In the genomic region with DNA sequence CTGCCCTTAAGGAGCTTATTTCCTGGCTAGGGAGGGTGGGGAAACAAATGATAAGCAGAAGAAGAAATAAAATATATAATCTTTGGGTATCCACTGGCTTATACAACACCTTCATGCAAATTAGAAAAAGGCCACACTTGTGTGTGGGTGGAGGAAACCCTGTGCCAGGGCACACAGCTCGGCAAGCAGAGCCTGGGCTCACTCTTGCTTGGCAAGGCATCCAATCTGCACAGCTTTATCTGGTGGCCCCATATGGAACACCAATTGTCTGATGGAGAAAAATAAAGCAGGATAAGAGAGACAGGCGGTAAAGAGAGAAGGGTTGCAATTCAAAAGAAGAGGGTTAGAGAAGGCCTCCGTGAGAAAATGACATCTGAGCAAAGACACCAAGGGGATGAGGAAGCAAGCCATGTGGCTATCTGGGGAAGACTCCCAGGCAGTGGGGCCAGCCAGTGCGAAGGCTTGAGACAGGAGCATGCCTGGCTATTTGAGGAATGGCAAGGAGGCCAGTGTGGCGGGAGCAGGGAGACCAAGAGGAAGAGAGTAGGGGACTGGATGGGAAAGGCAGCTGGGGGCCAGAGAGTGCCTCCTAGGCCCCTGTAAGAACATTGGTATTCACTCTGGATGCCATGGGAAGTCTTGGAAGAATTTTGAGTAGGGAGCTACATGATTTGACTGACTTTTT, we compare ENCODE assay signal across 2 cellular contexts.
TF ChIP-seq lines count a peak whose summit lies in the region.

No MANE protein-coding gene starts in this region.

TF ChIP-seq in SK-N-SH, 30 proteins besides CTCF, POLR2A, EP300 and RAD21 (continued from another document):
- TF ChIP-seq USF2 (IDR thresholded peaks at IDR 0.05; ENCODE audit: borderline replicate concordance, low read depth, low read length) (no peak), NFIC (IDR thresholded peaks at IDR 0.05; ENCODE audit: borderline replicate concordance) (no peak), POLR2AphosphoS5 (IDR thresholded peaks at IDR 0.05; ENCODE audit: low read depth, low read length) (no peak), RFX5 (IDR thresholded peaks at IDR 0.05; ENCODE audit: low read length) (no peak), GABPA (IDR thresholded peaks at IDR 0.05; ENCODE audit: low read depth) (no peak), SMC3 (IDR thresholded peaks at IDR 0.05; ENCODE audit: low read depth, low read length) (no peak), JUND (IDR thresholded peaks at IDR 0.05) (no peak), MEF2A (IDR thresholded peaks at IDR 0.05; ENCODE audit: borderline replicate concordance, low read depth) (no peak), ELF1 (IDR thresholded peaks at IDR 0.05) (no peak), GATA2 (CRISPR knock-in tag; IDR thresholded peaks at IDR 0.05) (no peak), MXI1 (IDR thresholded peaks at IDR 0.05; ENCODE audit: low read depth, low read length) (no peak), FOXM1 (IDR thresholded peaks at IDR 0.05; ENCODE audit: low read depth) (no peak), TCF12 (IDR thresholded peaks at IDR 0.05) (no peak), SIN3A (IDR thresholded peaks at IDR 0.05; ENCODE audit: borderline replicate concordance, low read depth, low read length) (no peak)
- TF ChIP-seq, protein P1, sequence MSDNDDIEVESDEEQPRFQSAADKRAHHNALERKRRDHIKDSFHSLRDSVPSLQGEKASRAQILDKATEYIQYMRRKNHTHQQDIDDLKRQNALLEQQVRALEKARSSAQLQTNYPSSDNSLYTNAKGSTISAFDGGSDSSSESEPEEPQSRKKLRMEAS (IDR thresholded peaks at IDR 0.05; ENCODE audit: low read depth) = no peak
- TF ChIP-seq, protein P2, sequence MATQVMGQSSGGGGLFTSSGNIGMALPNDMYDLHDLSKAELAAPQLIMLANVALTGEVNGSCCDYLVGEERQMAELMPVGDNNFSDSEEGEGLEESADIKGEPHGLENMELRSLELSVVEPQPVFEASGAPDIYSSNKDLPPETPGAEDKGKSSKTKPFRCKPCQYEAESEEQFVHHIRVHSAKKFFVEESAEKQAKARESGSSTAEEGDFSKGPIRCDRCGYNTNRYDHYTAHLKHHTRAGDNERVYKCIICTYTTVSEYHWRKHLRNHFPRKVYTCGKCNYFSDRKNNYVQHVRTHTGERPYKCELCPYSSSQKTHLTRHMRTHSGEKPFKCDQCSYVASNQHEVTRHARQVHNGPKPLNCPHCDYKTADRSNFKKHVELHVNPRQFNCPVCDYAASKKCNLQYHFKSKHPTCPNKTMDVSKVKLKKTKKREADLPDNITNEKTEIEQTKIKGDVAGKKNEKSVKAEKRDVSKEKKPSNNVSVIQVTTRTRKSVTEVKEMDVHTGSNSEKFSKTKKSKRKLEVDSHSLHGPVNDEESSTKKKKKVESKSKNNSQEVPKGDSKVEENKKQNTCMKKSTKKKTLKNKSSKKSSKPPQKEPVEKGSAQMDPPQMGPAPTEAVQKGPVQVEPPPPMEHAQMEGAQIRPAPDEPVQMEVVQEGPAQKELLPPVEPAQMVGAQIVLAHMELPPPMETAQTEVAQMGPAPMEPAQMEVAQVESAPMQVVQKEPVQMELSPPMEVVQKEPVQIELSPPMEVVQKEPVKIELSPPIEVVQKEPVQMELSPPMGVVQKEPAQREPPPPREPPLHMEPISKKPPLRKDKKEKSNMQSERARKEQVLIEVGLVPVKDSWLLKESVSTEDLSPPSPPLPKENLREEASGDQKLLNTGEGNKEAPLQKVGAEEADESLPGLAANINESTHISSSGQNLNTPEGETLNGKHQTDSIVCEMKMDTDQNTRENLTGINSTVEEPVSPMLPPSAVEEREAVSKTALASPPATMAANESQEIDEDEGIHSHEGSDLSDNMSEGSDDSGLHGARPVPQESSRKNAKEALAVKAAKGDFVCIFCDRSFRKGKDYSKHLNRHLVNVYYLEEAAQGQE (IDR thresholded peaks at IDR 0.05; ENCODE audit: low read depth, low read length) = no peak

TF ChIP-seq in SK-N-SH treated with all-trans-retinoic acid at 6 μM for 48 hours, 23 proteins besides CTCF, POLR2A, EP300 and RAD21 (continued from another document):
- TF ChIP-seq, protein P3, sequence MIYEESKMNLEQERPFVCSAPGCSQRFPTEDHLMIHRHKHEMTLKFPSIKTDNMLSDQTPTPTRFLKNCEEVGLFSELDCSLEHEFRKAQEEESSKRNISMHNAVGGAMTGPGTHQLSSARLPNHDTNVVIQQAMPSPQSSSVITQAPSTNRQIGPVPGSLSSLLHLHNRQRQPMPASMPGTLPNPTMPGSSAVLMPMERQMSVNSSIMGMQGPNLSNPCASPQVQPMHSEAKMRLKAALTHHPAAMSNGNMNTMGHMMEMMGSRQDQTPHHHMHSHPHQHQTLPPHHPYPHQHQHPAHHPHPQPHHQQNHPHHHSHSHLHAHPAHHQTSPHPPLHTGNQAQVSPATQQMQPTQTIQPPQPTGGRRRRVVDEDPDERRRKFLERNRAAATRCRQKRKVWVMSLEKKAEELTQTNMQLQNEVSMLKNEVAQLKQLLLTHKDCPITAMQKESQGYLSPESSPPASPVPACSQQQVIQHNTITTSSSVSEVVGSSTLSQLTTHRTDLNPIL (CRISPR knock-in tag; IDR thresholded peaks at IDR 0.05; ENCODE audit: low read depth) = no peak
- TF ChIP-seq PPARA (CRISPR knock-in tag; IDR thresholded peaks at IDR 0.05; ENCODE audit: borderline replicate concordance) (no peak), ZFP30 (CRISPR knock-in tag; IDR thresholded peaks at IDR 0.05) (no peak), SNAI2 (CRISPR knock-in tag; IDR thresholded peaks at IDR 0.05) (no peak), TCF4 (CRISPR knock-in tag; IDR thresholded peaks at IDR 0.05; ENCODE audit: borderline replicate concordance) (no peak), RARB (CRISPR knock-in tag; IDR thresholded peaks at IDR 0.05) (no peak), POU6F1 (CRISPR knock-in tag; IDR thresholded peaks at IDR 0.05; ENCODE audit: borderline replicate concordance, low read depth) (no peak), ESRRG (CRISPR knock-in tag; IDR thresholded peaks at IDR 0.05) (no peak), OSR1 (CRISPR knock-in tag; IDR thresholded peaks at IDR 0.05) (no peak), ZNF70 (CRISPR knock-in tag; IDR thresholded peaks at IDR 0.05) (no peak), ZFP3 (CRISPR knock-in tag; IDR thresholded peaks at IDR 0.05) (no peak), GLIS3 (CRISPR knock-in tag; IDR thresholded peaks at IDR 0.05) (no peak), TOX (CRISPR knock-in tag; IDR thresholded peaks at IDR 0.05; ENCODE audit: borderline replicate concordance) (no peak), ARNTL (CRISPR knock-in tag; IDR thresholded peaks at IDR 0.05; ENCODE audit: borderline replicate concordance, low read depth) (no peak)
- TF ChIP-seq, protein P4, sequence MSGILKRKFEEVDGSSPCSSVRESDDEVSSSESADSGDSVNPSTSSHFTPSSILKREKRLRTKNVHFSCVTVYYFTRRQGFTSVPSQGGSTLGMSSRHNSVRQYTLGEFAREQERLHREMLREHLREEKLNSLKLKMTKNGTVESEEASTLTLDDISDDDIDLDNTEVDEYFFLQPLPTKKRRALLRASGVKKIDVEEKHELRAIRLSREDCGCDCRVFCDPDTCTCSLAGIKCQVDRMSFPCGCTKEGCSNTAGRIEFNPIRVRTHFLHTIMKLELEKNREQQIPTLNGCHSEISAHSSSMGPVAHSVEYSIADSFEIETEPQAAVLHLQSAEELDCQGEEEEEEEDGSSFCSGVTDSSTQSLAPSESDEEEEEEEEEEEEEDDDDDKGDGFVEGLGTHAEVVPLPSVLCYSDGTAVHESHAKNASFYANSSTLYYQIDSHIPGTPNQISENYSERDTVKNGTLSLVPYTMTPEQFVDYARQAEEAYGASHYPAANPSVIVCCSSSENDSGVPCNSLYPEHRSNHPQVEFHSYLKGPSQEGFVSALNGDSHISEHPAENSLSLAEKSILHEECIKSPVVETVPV (CRISPR knock-in tag; IDR thresholded peaks at IDR 0.05) = no peak
